Comparison of ENCODE assay signal across 8 cellular contexts in the genomic region with DNA sequence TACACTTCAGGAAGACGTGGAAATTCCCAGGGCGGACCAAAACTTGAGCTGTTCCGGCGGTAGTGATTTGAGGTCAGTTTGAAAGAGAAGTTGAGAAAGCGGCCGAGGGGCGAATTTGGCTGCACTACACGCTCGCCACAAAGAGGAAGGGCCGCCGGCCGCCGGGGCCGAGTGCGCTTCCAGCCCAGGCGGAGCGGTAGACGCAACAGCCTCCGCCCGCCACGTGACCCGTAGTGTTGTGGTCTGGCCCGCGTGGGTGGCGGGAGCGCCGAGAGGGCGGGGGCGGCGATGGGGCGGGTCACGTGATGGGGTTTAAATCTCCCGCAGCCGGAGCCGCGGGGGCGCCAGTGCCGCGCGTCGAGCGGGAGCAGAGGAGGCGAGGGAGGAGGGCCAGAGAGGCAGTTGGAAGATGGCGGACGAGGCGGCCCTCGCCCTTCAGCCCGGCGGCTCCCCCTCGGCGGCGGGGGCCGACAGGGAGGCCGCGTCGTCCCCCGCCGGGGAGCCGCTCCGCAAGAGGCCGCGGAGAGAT. TPM values are rescaled to one million over a fixed set of nuclear protein-coding genes. Genes with fewer than 3 reads are reported as not detected.
DNase-seq lines count a peak whose midpoint lies in the region; ATAC-seq and TF ChIP-seq lines count a peak whose summit lies in the region.

A gene (plus strand): TSS at position 344 of the 529 bp plus-strand sequence. CDS start 66 bp downstream, at position 410.

- in situ Hi-C loops in T47D (cut with HindIII; ENCODE audit: low pct_unique_long_range_greater_than_20kb, low sequenced_read_pairs) = no loop called here

- ATAC-seq in GM18870 (IDR thresholded peaks at IDR 0.05; ENCODE audit: unreplicated experiment) = peak; percentile 83
- peak; percentile 86 for ATAC-seq in HG03108 (IDR thresholded peaks at IDR 0.05; ENCODE audit: unreplicated experiment)

- no peaks in the 10 kb centered on the region for H3K27me3 ChIP-seq in skeletal muscle tissue (ENCODE audit: control insufficient read depth in 3 of 3, insufficient read depth in 3 of 3, low read length in 3 of 3)

- DNase-seq in AG04449 (ENCODE audit: low read depth, low spot score) = peak; percentile 37
- DNase-seq in NCI-H2171 treated with DMSO at 0.1 percent for 48 hours (lab: John Stamatoyannopoulos, UW) = peak; percentile 85
- DNase-seq in T47D (ENCODE audit: low read depth in 1 of 2, low spot score in 1 of 2) = peak; percentile 95 to 98

- CTCF ChIA-PET in AG04449 (lab: Yijun Ruan, JAX) = interaction anchor here (0.8 to 2.3 kb wide), 5 partner anchors 10 to 418 kb away, joined by 4 to 16 read pairs (median 4); no protein-coding TSS in a partner anchor

- H3K9ac ChIP-seq in skeletal muscle tissue (ENCODE audit: low read depth in 1 of 3, low read length in 3 of 3) = peak within 1 kb of the TSS; percentile 84 to 95 (median 87)

- peaks cover 6 to 11% (median 9%) of the 10 kb centered on the region in 3 donors for H3K4me1 ChIP-seq in skeletal muscle tissue (ENCODE audit: control insufficient read depth in 3 of 3, insufficient read depth in 3 of 3, low read length in 3 of 3)

- peaks cover 2 to 18% (median 18%) of the 10 kb centered on the region in 3 donors for H3K36me3 ChIP-seq in skeletal muscle tissue (ENCODE audit: control insufficient read depth in 3 of 3, insufficient read depth in 3 of 3, low read length in 3 of 3)

- H3K9me3 ChIP-seq in iPS-18c (ENCODE audit: control insufficient read depth, insufficient read depth, low read length) (no peaks in the 10 kb centered on the region), skeletal muscle tissue (ENCODE audit: control insufficient read depth in 3 of 3, low read length in 3 of 3) (no peaks in the 10 kb centered on the region)

- POLR2A ChIA-PET in AG04449 (lab: Yijun Ruan, JAX) = interaction anchor here (1.0 kb wide), 1 partner anchor 11 kb away, joined by 4 read pairs; no protein-coding TSS in a partner anchor

- H3K4me3 ChIP-seq in AG04449 (ENCODE audit: low read depth, low read length) (peak within 1 kb of the TSS; percentile 76), iPS-18c (ENCODE audit: insufficient read depth, low read depth, low read length) (peak within 1 kb of the TSS; percentile 86), skeletal muscle tissue (ENCODE audit: low read length in 3 of 3) (peak within 1 kb of the TSS; percentile 81 to 87 (median 84))

- TF ChIP-seq CTCF in AG04449 (IDR thresholded peaks at IDR 0.05; ENCODE audit: insufficient read depth, low read length, missing control alignments) = peak; percentile 7
- TF ChIP-seq CTCF in VCaP (conservative IDR thresholded peaks at IDR 0.05) = no peak

- peak within 1 kb of the TSS; percentile 96 for H3K27ac ChIP-seq in VCaP
- H3K27ac ChIP-seq in skeletal muscle tissue (ENCODE audit: low read depth, low read length) = peak within 1 kb of the TSS; percentile 91

RNA-seq across cellular contexts. Expression of the gene that starts here (rescaled TPM):
- total RNA-seq in skeletal muscle tissue = 17.2 TPM

Comparison
In these comparisons a context has a peak if more than half of its experiments do, and no peak if none do; other contexts are left out.
1. Peak in every context shown above with its lines: DNase-seq, ATAC-seq, H3K4me3 ChIP-seq and H3K27ac ChIP-seq.
2. DNase-seq: peak in every context shown above with its lines; median percentile 96 in T47D; 85 in NCI-H2171 treated with DMSO at 0.1 percent for 48 hours; 37 in AG04449.